In genomic region chr7:14207711-14208110, GRCh38 we compare ENCODE assay signal across 6 cellular contexts.
"Had no signal": no experiment of that assay in that cellular context is flagged by ENCODE, and none has a peak within 500 bp of the region (broad histone marks: within the 10 kb centered on the region; RNA-seq: fewer than 3 reads in every experiment).

No MANE protein-coding gene starts in this region.

- H3K27ac ChIP-seq: HL-60 had no signal

- DNase-seq: H9, HCEC 1CT, KG1 had no signal

- ATAC-seq: GM23338 had no signal

- H3K4me2 ChIP-seq: GM23338 had no signal

- FAIRE-seq: H1 had no signal

- H2AFZ ChIP-seq: GM23338 had no signal

- H3K4me3 ChIP-seq: GM23338 had no signal
